In the genomic region with DNA sequence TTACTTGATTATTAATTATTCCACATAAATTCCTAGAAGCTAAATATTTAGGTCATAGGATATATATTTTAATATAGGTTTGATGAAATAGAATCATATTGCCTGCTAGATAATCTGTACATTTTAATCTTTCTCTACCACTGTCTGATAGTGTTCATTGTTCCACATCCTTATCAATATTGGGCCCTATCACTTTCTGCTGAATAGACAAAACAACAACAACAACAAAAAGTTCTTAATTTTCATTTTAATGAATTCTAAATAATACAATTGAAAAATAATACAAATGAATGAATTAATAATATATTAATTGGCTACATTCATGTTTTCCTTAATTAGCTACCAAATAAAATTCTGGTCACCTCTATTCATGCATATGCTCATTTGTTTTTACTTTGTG, we compare ENCODE assay signal across 22 cellular contexts.
DNase-seq lines count a peak whose midpoint lies in the region; ATAC-seq, FAIRE-seq and TF ChIP-seq lines count a peak whose summit lies in the region.
"Had no signal": no experiment of that assay in that cellular context is flagged by ENCODE, and none has a peak within 500 bp of the region (broad histone marks: within the 10 kb centered on the region; RNA-seq: fewer than 3 reads in every experiment).

No MANE protein-coding gene starts in this region.

- no peak for TF ChIP-seq POLR2A in A549 (IDR thresholded peaks at IDR 0.05; ENCODE audit: low read length)
- no peak for TF ChIP-seq POLR2A in K562 (conservative IDR thresholded peaks at IDR 0.05)

- CTCF ChIA-PET in A549 (lab: Yijun Ruan, JAX) (no interaction called here), K562 (lab: Yijun Ruan, JAX; ENCODE audit: low intra/inter-chr PET ratio) (no interaction called here), WTC11 (lab: Charles Lee) (no interaction called here)

- no TSS peak for BruUV-seq in K562 (replicated peaks; lab: Mats Ljungman, UMichigan)

- H3K36me3 ChIP-seq in K562 (ENCODE audit: control insufficient read depth, insufficient read depth, low read length) = no peaks in the 10 kb centered on the region
- no peaks in the 10 kb centered on the region for H3K36me3 ChIP-seq in colonic mucosa
- H3K36me3 ChIP-seq: BLaER1 treated with 17β-estradiol and CSF1 and Interleukin-3, amounts not matched to agents 10 nM and 100 nM had no signal

- TF ChIP-seq EP300 in A549 (IDR thresholded peaks at IDR 0.05) = no peak
- TF ChIP-seq EP300 in K562 (IDR thresholded peaks at IDR 0.05; ENCODE audit: low read length) = no peak

- H3K4me1 ChIP-seq in A549 = no peaks in the 10 kb centered on the region
- H3K4me1 ChIP-seq in K562 (replicated peaks in 1 of 2; ENCODE audit: control insufficient read depth in 2 of 2, insufficient read depth in 2 of 2, low read length in 2 of 2) = no peaks in the 10 kb centered on the region
- no peaks in the 10 kb centered on the region for H3K4me1 ChIP-seq in colonic mucosa
- H3K4me1 ChIP-seq: BLaER1 treated with 17β-estradiol and CSF1 and Interleukin-3, amounts not matched to agents 10 nM and 100 nM; Caco-2 had no signal

- POLR2A ChIA-PET in A549 (lab: Yijun Ruan, JAX) (no interaction called here), K562 (lab: Yijun Ruan, JAX) (no interaction called here), WTC11 (lab: Charles Lee) (no interaction called here)

- intact Hi-C loops in K562 (cut with micrococcal nuclease) (no loop called here), colonic mucosa (cut with DNase I) (no loop called here), left colon (cut with DNase I, micrococcal nuclease) (no loop called here)

- TF ChIP-seq RAD21 in A549 (conservative IDR thresholded peaks at IDR 0.05 in 1 of 2, IDR thresholded peaks at IDR 0.05 in 1 of 2) (no peak), K562 (CRISPR knock-in tag; conservative IDR thresholded peaks at IDR 0.05 in 1 of 2, IDR thresholded peaks at IDR 0.05 in 1 of 2) (no peak)

- H3K27me3 ChIP-seq in K562 (ENCODE audit: control insufficient read depth in 2 of 2, insufficient read depth in 2 of 2, low read length in 2 of 2) = no peaks in the 10 kb centered on the region
- H3K27me3 ChIP-seq in colonic mucosa = no peaks in the 10 kb centered on the region
- H3K27me3 ChIP-seq: BLaER1 treated with 17β-estradiol and CSF1 and Interleukin-3, amounts not matched to agents 10 nM and 100 nM had no signal

- H3K79me2 ChIP-seq in K562 (ENCODE audit: control insufficient read depth, insufficient read depth, low read length) = no peaks in the 10 kb centered on the region

- no peak for TF ChIP-seq CTCF in A549 (IDR thresholded peaks at IDR 0.05)
- TF ChIP-seq CTCF in K562 (IDR thresholded peaks at IDR 0.05 in 2 of 3, conservative IDR thresholded peaks at IDR 0.05 in 1 of 3; ENCODE audit: insufficient read depth in 2 of 3, low read depth in 1 of 3, low read length in 3 of 3) = no peak
- no peak for TF ChIP-seq CTCF in WTC11 (IDR thresholded peaks at IDR 0.05)
- no peak for TF ChIP-seq CTCF in colonic mucosa (IDR thresholded peaks at IDR 0.05)

- H3K4me3 ChIP-seq in A549 = no peak overlapping the region
- no peak overlapping the region for H3K4me3 ChIP-seq in K562
- H3K4me3 ChIP-seq in colonic mucosa = no peak overlapping the region
- H3K4me3 ChIP-seq: BLaER1 treated with 17β-estradiol and CSF1 and Interleukin-3, amounts not matched to agents 10 nM and 100 nM; GM12878 had no signal

- H3K9me3 Mint-ChIP-seq in WTC11 = 0 out of 2 replicates have a peak, but pooled peaks cover 4% of the 10 kb centered on the region

- ATAC-seq in A549 (no peak), K562 (no peak), WTC11 (no peak), left colon (no peak)
- ATAC-seq: CD8-positive, alpha-beta T cell; GM12878 had no signal

- H3K27ac Mint-ChIP-seq in WTC11 = no peak overlapping the region
- H3K27ac Mint-ChIP-seq: B cell; CD4-positive, alpha-beta T cell; CD8-positive, alpha-beta T cell had no signal

- H2AFZ ChIP-seq in K562 (ENCODE audit: low read depth, low read length) = no peak overlapping the region

- no peaks in the 10 kb centered on the region for H3K9me1 ChIP-seq in K562 (ENCODE audit: control insufficient read depth, insufficient read depth, low read length)

- DNase-seq in A549 (ENCODE audit: low read depth in 1 of 2, low spot score in 1 of 2) (no peak), K562 (ENCODE audit: extremely low read depth in 1 of 4, low spot score in 3 of 4) (no peak), WTC11 (ENCODE audit: low spot score) (no peak), colonic mucosa (no peak), left colon (no peak)
- DNase-seq: 8988T; AML-193; Caco-2; Calu3; CD4-positive, alpha-beta T cell; CD8-positive, alpha-beta T cell; DMS79 treated with DMSO at 0.1 percent for 48 hours; GDM1 had no signal

- no peaks in the 10 kb centered on the region for H4K20me1 ChIP-seq in K562 (replicated peaks; ENCODE audit: control insufficient read depth, insufficient read depth, low read length)
- H4K20me1 ChIP-seq: BLaER1 treated with 17β-estradiol and CSF1 and Interleukin-3, amounts not matched to agents 10 nM and 100 nM had no signal

- H3K27ac ChIP-seq in A549 (no peak overlapping the region), K562 (ENCODE audit: extremely low read depth, low read depth, low read length) (no peak overlapping the region), colonic mucosa (no peak overlapping the region)
- H3K27ac ChIP-seq: BLaER1 treated with 17β-estradiol and CSF1 and Interleukin-3, amounts not matched to agents 10 nM and 100 nM; C4-2B had no signal

- no peak for FAIRE-seq in A549 (lab: Jason Lieb, UNC)
- FAIRE-seq in G401.6 (lab: Jason Lieb, UNC) = peak; percentile 3
- FAIRE-seq in K562 (lab: Jason Lieb, UNC) = no peak
- peak; percentile 21 for FAIRE-seq in islet of Langerhans (lab: Jason Lieb, UNC)
- FAIRE-seq: D721Med, GM12878, GM12892, GM18507 had no signal

- in situ Hi-C loops in K562 (cut with MboI) = no loop called here

- H3K36me3 Mint-ChIP-seq in WTC11 = no peaks in the 10 kb centered on the region
- H3K36me3 Mint-ChIP-seq: CD8-positive, alpha-beta T cell had no signal

- H3K4me3 Mint-ChIP-seq in WTC11 = no peak overlapping the region
- H3K4me3 Mint-ChIP-seq: B cell; CD4-positive, alpha-beta T cell; CD8-positive, alpha-beta T cell had no signal

- H3K9ac ChIP-seq in K562 (ENCODE audit: insufficient read depth in 1 of 2, low read depth in 2 of 2, low read length in 2 of 2) = no peak overlapping the region
- H3K9ac ChIP-seq in colonic mucosa (ENCODE audit: low read depth in 2 of 2, low read length in 2 of 2) = no peak overlapping the region
- H3K9ac ChIP-seq: BLaER1 treated with 17β-estradiol and CSF1 and Interleukin-3, amounts not matched to agents 10 nM and 100 nM had no signal

- no peaks in the 10 kb centered on the region for H3K4me1 Mint-ChIP-seq in WTC11
- H3K4me1 Mint-ChIP-seq: B cell had no signal

- H3K4me2 ChIP-seq in A549 (no peak overlapping the region), K562 (ENCODE audit: insufficient read depth, low read length) (no peak overlapping the region)
- H3K4me2 ChIP-seq: BLaER1 treated with 17β-estradiol and CSF1 and Interleukin-3, amounts not matched to agents 10 nM and 100 nM had no signal

- no peaks in the 10 kb centered on the region for H3K27me3 Mint-ChIP-seq in WTC11 (ENCODE audit: low read depth)
- H3K27me3 Mint-ChIP-seq: B cell; CD4-positive, alpha-beta T cell had no signal

- no peaks in the 10 kb centered on the region for H3K9me3 ChIP-seq in A549
- H3K9me3 ChIP-seq in K562 (replicated peaks; ENCODE audit: control insufficient read depth, insufficient read depth, low read depth, low read length) = no peaks in the 10 kb centered on the region
- no peaks in the 10 kb centered on the region for H3K9me3 ChIP-seq in colonic mucosa
- H3K9me3 ChIP-seq: BLaER1 treated with 17β-estradiol and CSF1 and Interleukin-3, amounts not matched to agents 10 nM and 100 nM; Caco-2 had no signal

TF ChIP-seq in A549, 52 proteins besides CTCF, POLR2A, EP300 and RAD21:
- TF ChIP-seq MAFK (IDR thresholded peaks at IDR 0.05; ENCODE audit: partially characterized antibody) = peak; percentile 74
- TF ChIP-seq RARB (CRISPR knock-in tag; IDR thresholded peaks at IDR 0.05) = no peak

TF ChIP-seq in K562, 482 proteins besides CTCF, POLR2A, EP300 and RAD21:
- peak; percentile 36; the same call in 1 of the 2 replicates for TF ChIP-seq C11orf30 (IDR thresholded peaks at IDR 0.05; ENCODE audit: low read depth)
- TF ChIP-seq ZNF316 (IDR thresholded peaks at IDR 0.05) = peak; percentile 57
- peak; percentile 20; the same call in 1 of the 2 replicates for TF ChIP-seq MAFF (IDR thresholded peaks at IDR 0.05; ENCODE audit: low read length)
- TF ChIP-seq ADNP (tag; IDR thresholded peaks at IDR 0.05) = no peak

TF ChIP-seq in WTC11, 78 proteins besides CTCF, POLR2A, EP300 and RAD21:
- TF ChIP-seq IRF2 (CRISPR knock-in tag; IDR thresholded peaks at IDR 0.05; ENCODE audit: borderline replicate concordance, low read depth) = no peak
- no peak for TF ChIP-seq ZNF317 (CRISPR knock-in tag; IDR thresholded peaks at IDR 0.05; ENCODE audit: borderline replicate concordance, low read depth)
- TF ChIP-seq ZNF416 (CRISPR knock-in tag; IDR thresholded peaks at IDR 0.05) = no peak
- no peak for TF ChIP-seq ESRRA (CRISPR knock-in tag; IDR thresholded peaks at IDR 0.05; ENCODE audit: borderline replicate concordance)
- TF ChIP-seq ATF1 (CRISPR knock-in tag; IDR thresholded peaks at IDR 0.05) = no peak
TF ChIP-seq in WTC11: peak in this region for 0.
